12 cellular contexts compared by ENCODE assay signal in the genomic region with DNA sequence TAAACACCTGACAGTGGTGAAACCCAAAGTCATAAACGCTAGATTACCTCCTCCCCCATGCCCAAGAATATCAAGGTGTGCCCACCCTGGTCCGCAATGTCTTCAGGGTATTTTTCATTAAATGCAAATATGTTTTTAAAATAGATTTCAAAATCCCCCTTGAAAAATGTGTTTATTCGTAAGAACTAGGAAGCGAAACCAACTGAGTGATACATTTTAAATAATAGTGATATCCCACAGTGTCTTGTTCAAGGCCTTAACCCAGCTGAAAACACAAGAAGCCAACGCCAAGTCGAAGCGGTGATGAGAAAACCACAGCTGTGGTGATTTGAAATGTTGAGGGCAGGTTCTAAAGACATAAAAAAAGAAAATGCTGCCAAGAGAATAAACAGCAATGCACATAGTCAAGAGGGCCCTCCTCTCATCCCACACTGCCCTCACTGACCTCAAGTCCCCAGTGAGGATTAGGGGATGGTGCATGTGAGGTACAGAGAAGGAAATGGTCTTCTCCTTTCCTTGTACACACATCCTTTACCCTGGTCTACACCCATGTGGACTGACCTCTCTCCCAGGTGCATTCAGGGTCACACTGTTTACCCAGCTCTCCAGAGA. TPM values are rescaled to one million over a fixed set of nuclear protein-coding genes. Genes with fewer than 3 reads are reported as not detected.
DNase-seq lines count a peak whose midpoint lies in the region; ATAC-seq, FAIRE-seq and TF ChIP-seq lines count a peak whose summit lies in the region.
"Had no signal": no experiment of that assay in that cellular context is flagged by ENCODE, and none has a peak within 500 bp of the region (broad histone marks: within the 10 kb centered on the region; RNA-seq: fewer than 3 reads in every experiment).

No MANE protein-coding gene starts in this region.

- no peak for FAIRE-seq in HTR-8/SVneo (lab: Jason Lieb, UNC)
- FAIRE-seq: RCC 7860 had no signal

- TF ChIP-seq CTCF in GM06990 (IDR thresholded peaks at IDR 0.05; ENCODE audit: insufficient read depth, low read length, poor library complexity, severe bottlenecking) = no peak

- H3K27me3 ChIP-seq in GM06990 (replicated peaks; ENCODE audit: control insufficient read depth, insufficient read depth, low read length) = no peaks in the 10 kb centered on the region

- ATAC-seq in GM19452 (IDR thresholded peaks at IDR 0.05; ENCODE audit: unreplicated experiment) (peak; percentile 62), HG03097 (IDR thresholded peaks at IDR 0.05; ENCODE audit: low FRiP score, unreplicated experiment) (peak; percentile 48), GM18519 (IDR thresholded peaks at IDR 0.05; ENCODE audit: low FRiP score, unreplicated experiment) (no peak)
- peak; percentile 4 for ATAC-seq in activated naive CD8-positive, alpha-beta T cell treated with anti-CD3 and anti-CD28 coated beads, Interleukin-2, amount 10 ng/mL, durations not matched to agents 7 days and 5 days (ENCODE audit: low read depth)

- peaks cover 25% of the 10 kb centered on the region for H3K4me1 Mint-ChIP-seq in activated naive CD8-positive, alpha-beta T cell treated with anti-CD3 and anti-CD28 coated beads, Interleukin-2, amount 10 ng/mL, durations not matched to agents 7 days and 5 days

- DNase-seq in GM06990 (ENCODE audit: extremely low read depth, insufficient read length) (peak; percentile 58), HTR-8/SVneo (ENCODE audit: insufficient read length, low spot score) (no peak), NCI-H2227 (lab: John Stamatoyannopoulos, UW; ENCODE audit: unreplicated experiment) (no peak), NCI-H1694 (lab: John Stamatoyannopoulos, UW) (no peak)
- DNase-seq in activated naive CD8-positive, alpha-beta T cell treated with anti-CD3 and anti-CD28 coated beads, Interleukin-2, amount 10 ng/mL, durations not matched to agents 7 days and 5 days = no peak
- DNase-seq: activated CD4-positive, alpha-beta T cell treated with anti-CD3 and anti-CD28 coated beads, Interleukin-2, amount 50 U/mL, for 1 hour; glutamatergic neuron had no signal

- H3K4me3 Mint-ChIP-seq in activated naive CD8-positive, alpha-beta T cell treated with anti-CD3 and anti-CD28 coated beads, Interleukin-2, amount 10 ng/mL, durations not matched to agents 7 days and 5 days = no peak overlapping the region

- no peak overlapping the region for H3K4me3 ChIP-seq in GM06990 (replicated peaks; ENCODE audit: low read depth, low read length)

- H3K27me3 Mint-ChIP-seq in activated naive CD8-positive, alpha-beta T cell treated with anti-CD3 and anti-CD28 coated beads, Interleukin-2, amount 10 ng/mL, durations not matched to agents 7 days and 5 days = no peaks in the 10 kb centered on the region

- POLR2A ChIA-PET in activated naive CD8-positive, alpha-beta T cell treated with anti-CD3 and anti-CD28 coated beads, Interleukin-2, amount 10 ng/mL, durations not matched to agents 7 days and 5 days (lab: Charles Lee) = no interaction called here

- peaks cover 7% of the 10 kb centered on the region for H3K36me3 Mint-ChIP-seq in activated naive CD8-positive, alpha-beta T cell treated with anti-CD3 and anti-CD28 coated beads, Interleukin-2, amount 10 ng/mL, durations not matched to agents 7 days and 5 days

- no peaks in the 10 kb centered on the region for H3K36me3 ChIP-seq in GM06990 (ENCODE audit: control insufficient read depth, insufficient read depth, low read length)

- H3K9me3 Mint-ChIP-seq in activated naive CD8-positive, alpha-beta T cell treated with anti-CD3 and anti-CD28 coated beads, Interleukin-2, amount 10 ng/mL, durations not matched to agents 7 days and 5 days = peaks cover 4% of the 10 kb centered on the region

- no peak overlapping the region for H3K27ac Mint-ChIP-seq in activated naive CD8-positive, alpha-beta T cell treated with anti-CD3 and anti-CD28 coated beads, Interleukin-2, amount 10 ng/mL, durations not matched to agents 7 days and 5 days

RNA-seq across cellular contexts. Expression of gene KCNJ1, which starts 25.5 kb away (rescaled TPM):
- total RNA-seq in activated naive CD8-positive, alpha-beta T cell treated with anti-CD3 and anti-CD28 coated beads, Interleukin-2, amount 10 ng/mL, durations not matched to agents 7 days and 5 days = under 1 TPM in 1 of 2 experiments, not detected in 1; 0.14 TPM
- total RNA-seq: temporal lobe had no signal

RNA-seq across cellular contexts. Expression of gene KCNJ5, which starts 49.6 kb away (rescaled TPM):
- under 1 TPM; 0.17 to 0.20 TPM for total RNA-seq in activated naive CD8-positive, alpha-beta T cell treated with anti-CD3 and anti-CD28 coated beads, Interleukin-2, amount 10 ng/mL, durations not matched to agents 7 days and 5 days
